ENCODE assay signal across 30 cellular contexts in the genomic region with DNA sequence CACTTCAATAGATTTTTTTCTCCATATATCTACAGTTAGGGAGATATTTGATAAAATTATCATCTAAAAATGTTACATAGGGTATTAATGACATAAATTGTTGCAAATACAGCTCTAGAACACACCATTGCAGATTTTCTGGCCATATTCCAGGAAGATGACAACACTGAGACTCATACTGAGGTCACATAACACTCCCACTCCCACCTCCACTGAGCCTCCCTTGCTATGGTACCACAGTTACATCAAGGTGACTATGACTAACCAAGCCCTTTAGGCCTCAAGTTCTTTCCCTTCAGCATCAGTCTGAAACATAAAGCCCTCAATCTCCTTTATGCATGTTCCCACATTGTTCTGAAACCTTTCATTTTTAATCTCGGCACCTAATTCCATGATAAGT.
"Had no signal": no experiment of that assay in that cellular context is flagged by ENCODE, and none has a peak within 500 bp of the region (broad histone marks: within the 10 kb centered on the region; RNA-seq: fewer than 3 reads in every experiment).

No MANE protein-coding gene starts in this region.

- H3K27me3 Mint-ChIP-seq: activated CD4-positive, alpha-beta memory T cell treated with anti-CD3 and anti-CD28 coated beads, Interleukin-2, amount 10 ng/mL, durations not matched to agents 7 days and 5 days; activated CD4-positive, alpha-beta T cell treated with anti-CD3 and anti-CD28 coated beads for 36 hours; activated CD4-positive, alpha-beta T cell treated with anti-CD3 and anti-CD28 coated beads, Interleukin-2, amount 10 ng/mL, durations not matched to agents 7 days and 5 days; activated naive CD4-positive, alpha-beta T cell treated with anti-CD3 and anti-CD28 coated beads, Interleukin-2, amount 10 ng/mL, durations not matched to agents 7 days and 5 days; activated naive CD8-positive, alpha-beta T cell treated with anti-CD3 and anti-CD28 coated beads, Interleukin-2, amount 10 ng/mL, durations not matched to agents 7 days and 5 days; activated T-cell treated with anti-CD3 and anti-CD28 coated beads, Interleukin-2, amount 50 U/mL, for 24 hours; brain; T-helper 17 cell had no signal

- H3K27me3 ChIP-seq: ascending aorta, breast epithelium, cardiac muscle cell, colonic mucosa had no signal

- H3K27ac ChIP-seq: ascending aorta, breast epithelium, cardiac muscle cell, colonic mucosa had no signal

- H3K36me3 ChIP-seq: ascending aorta, breast epithelium, cardiac muscle cell, colonic mucosa had no signal

- H3K4me3 ChIP-seq: ascending aorta, breast epithelium, cardiac muscle cell, colonic mucosa had no signal

- H3K36me3 Mint-ChIP-seq: activated naive CD4-positive, alpha-beta T cell treated with anti-CD3 and anti-CD28 coated beads, Interleukin-2, amount 10 ng/mL, durations not matched to agents 7 days and 5 days; activated naive CD8-positive, alpha-beta T cell treated with anti-CD3 and anti-CD28 coated beads, Interleukin-2, amount 10 ng/mL, durations not matched to agents 7 days and 5 days; brain had no signal

- ATAC-seq: activated CD4-positive, alpha-beta T cell treated with anti-CD3 and anti-CD28 coated beads for 36 hours; activated naive CD4-positive, alpha-beta T cell treated with anti-CD3 and anti-CD28 coated beads, Interleukin-2, amount 50 U/mL, for 72 hours; activated T-cell treated with anti-CD3 and anti-CD28 coated beads, Interleukin-2, amount 50 U/mL, for 72 hours; esophagus mucosa; T-helper 17 cell had no signal

- H3K4me1 ChIP-seq: ascending aorta, breast epithelium, colonic mucosa had no signal

- H3K4me1 Mint-ChIP-seq: activated CD4-positive, alpha-beta memory T cell treated with anti-CD3 and anti-CD28 coated beads, Interleukin-2, amount 10 ng/mL, durations not matched to agents 7 days and 5 days; activated CD4-positive, alpha-beta T cell treated with anti-CD3 and anti-CD28 coated beads for 36 hours; activated CD4-positive, alpha-beta T cell treated with anti-CD3 and anti-CD28 coated beads, Interleukin-2, amount 10 ng/mL, durations not matched to agents 7 days and 5 days; activated naive CD4-positive, alpha-beta T cell treated with anti-CD3 and anti-CD28 coated beads, Interleukin-2, amount 10 ng/mL, durations not matched to agents 7 days and 5 days; activated naive CD8-positive, alpha-beta T cell treated with anti-CD3 and anti-CD28 coated beads, Interleukin-2, amount 10 ng/mL, durations not matched to agents 7 days and 5 days; brain; T-helper 17 cell had no signal

- H3K9me3 ChIP-seq: ascending aorta, colonic mucosa had no signal

- H3K27ac Mint-ChIP-seq: activated CD4-positive, alpha-beta memory T cell treated with anti-CD3 and anti-CD28 coated beads, Interleukin-2, amount 10 ng/mL, durations not matched to agents 7 days and 5 days; activated CD4-positive, alpha-beta T cell treated with anti-CD3 and anti-CD28 coated beads for 36 hours; activated CD4-positive, alpha-beta T cell treated with anti-CD3 and anti-CD28 coated beads, Interleukin-2, amount 10 ng/mL, durations not matched to agents 7 days and 5 days; activated naive CD4-positive, alpha-beta T cell treated with anti-CD3 and anti-CD28 coated beads, Interleukin-2, amount 10 ng/mL, durations not matched to agents 7 days and 5 days; activated naive CD4-positive, alpha-beta T cell treated with anti-CD3 and anti-CD28 coated beads, Interleukin-2, amount 50 U/mL, for 72 hours; activated naive CD8-positive, alpha-beta T cell treated with anti-CD3 and anti-CD28 coated beads, Interleukin-2, amount 10 ng/mL, durations not matched to agents 7 days and 5 days; activated T-cell treated with anti-CD3 and anti-CD28 coated beads, Interleukin-2, amount 50 U/mL, for 24 hours; activated T-cell treated with anti-CD3 and anti-CD28 coated beads, Interleukin-2, amount 50 U/mL, for 72 hours; brain; T-helper 17 cell; T-helper 2 cell treated with Interferon-gamma antibody and Interleukin-4, amounts not matched to agents 5 μg/mL and 100 μg/mL, for 36 hours had no signal

- DNase-seq: activated CD4-positive, alpha-beta memory T cell treated with anti-CD3 and anti-CD28 coated beads, Interleukin-2, amount 10 ng/mL, durations not matched to agents 7 days and 5 days; activated CD4-positive, alpha-beta T cell treated with anti-CD3 and anti-CD28 coated beads for 36 hours; activated CD4-positive, alpha-beta T cell treated with anti-CD3 and anti-CD28 coated beads, Interleukin-2, amount 10 ng/mL, durations not matched to agents 7 days and 5 days; activated CD4-positive, alpha-beta T cell treated with anti-CD3 and anti-CD28 coated beads, Interleukin-2, amount 50 U/mL, for 4 hours; activated CD4-positive, CD25-positive, alpha-beta regulatory T cell; activated CD4-positive, CD25-positive, alpha-beta regulatory T cell treated with anti-CD3 and anti-CD28 coated beads, Interleukin-2, amount 50 U/mL, for 72 hours; activated CD8-positive, alpha-beta memory T cell treated with anti-CD3 and anti-CD28 coated beads, Interleukin-2, amount 50 U/mL, for 48 hours; activated gamma-delta T cell; activated naive CD4-positive, alpha-beta T cell; activated naive CD4-positive, alpha-beta T cell treated with anti-CD3 and anti-CD28 coated beads, Interleukin-2, amount 10 ng/mL, durations not matched to agents 7 days and 5 days; activated naive CD8-positive, alpha-beta T cell treated with anti-CD3 and anti-CD28 coated beads, Interleukin-2, amount 10 ng/mL, durations not matched to agents 7 days and 5 days; activated T-cell treated with anti-CD3 and anti-CD28 coated beads for 4 hours; activated T-cell treated with anti-CD3 and anti-CD28 coated beads, Interleukin-2, amount 50 U/mL, for 24 hours; activated T-cell treated with anti-CD3 and anti-CD28 coated beads, Interleukin-2, amount 50 U/mL, for 72 hours; central memory CD4-positive, alpha-beta T cell; cerebellar nuclear complex; colonic mucosa; effector CD8-positive, alpha-beta T cell; foreskin fibroblast; head of caudate nucleus; T-helper 1 cell; T-helper 17 cell; T1000 had no signal

- H3K4me3 Mint-ChIP-seq: activated CD4-positive, alpha-beta memory T cell treated with anti-CD3 and anti-CD28 coated beads, Interleukin-2, amount 10 ng/mL, durations not matched to agents 7 days and 5 days; activated CD4-positive, alpha-beta T cell treated with anti-CD3 and anti-CD28 coated beads for 36 hours; activated CD4-positive, alpha-beta T cell treated with anti-CD3 and anti-CD28 coated beads, Interleukin-2, amount 10 ng/mL, durations not matched to agents 7 days and 5 days; activated naive CD4-positive, alpha-beta T cell treated with anti-CD3 and anti-CD28 coated beads, Interleukin-2, amount 10 ng/mL, durations not matched to agents 7 days and 5 days; activated naive CD8-positive, alpha-beta T cell treated with anti-CD3 and anti-CD28 coated beads, Interleukin-2, amount 10 ng/mL, durations not matched to agents 7 days and 5 days; activated T-cell treated with anti-CD3 and anti-CD28 coated beads, Interleukin-2, amount 50 U/mL, for 24 hours; activated T-cell treated with anti-CD3 and anti-CD28 coated beads, Interleukin-2, amount 50 U/mL, for 72 hours; brain; T-helper 17 cell; T-helper 2 cell treated with Interferon-gamma antibody and Interleukin-4, amounts not matched to agents 5 μg/mL and 100 μg/mL, for 36 hours had no signal
